16 cellular contexts compared by ENCODE assay signal in genomic region chr6:64081459-64081858, GRCh38.
"Had no signal": no experiment of that assay in that cellular context is flagged by ENCODE, and none has a peak within 500 bp of the region (broad histone marks: within the 10 kb centered on the region; RNA-seq: fewer than 3 reads in every experiment).

No MANE protein-coding gene starts in this region.

- H3K27ac Mint-ChIP-seq: activated naive CD4-positive, alpha-beta T cell treated with anti-CD3 and anti-CD28 coated beads, Interleukin-2, amount 10 ng/mL, durations not matched to agents 7 days and 5 days; activated T-helper 2 cell treated with anti-CD3 and anti-CD28 coated beads, Interferon-gamma antibody, Interleukin-2, Interleukin-4, amounts not matched to agents 10 μg/mL and 5 μg/mL and 100 μg/mL, durations not matched to agents 14 hours and 24 hours and 36 hours; memory B cell; natural killer cell; T-helper 2 cell treated with Interferon-gamma antibody and Interleukin-4, amounts not matched to agents 5 μg/mL and 100 μg/mL, for 36 hours had no signal

- ATAC-seq: esophagus mucosa, natural killer cell had no signal

- H3K9me3 ChIP-seq: left ventricle myocardium inferior, neutrophil, sigmoid colon, thoracic aorta had no signal

- H3K36me3 Mint-ChIP-seq: activated naive CD4-positive, alpha-beta T cell treated with anti-CD3 and anti-CD28 coated beads, Interleukin-2, amount 10 ng/mL, durations not matched to agents 7 days and 5 days; memory B cell; natural killer cell had no signal

- H3K27ac ChIP-seq: cardiac muscle cell, left ventricle myocardium inferior, neutrophil, parathyroid adenoma, sigmoid colon, thoracic aorta had no signal

- H3K4me3 ChIP-seq: cardiac muscle cell, left ventricle myocardium inferior, sigmoid colon, thoracic aorta had no signal

- H3K4me1 ChIP-seq: left ventricle myocardium inferior, parathyroid adenoma, sigmoid colon had no signal

- DNase-seq: activated CD4-positive, alpha-beta T cell treated with anti-CD3 and anti-CD28 coated beads, Interleukin-2, amount 50 U/mL, for 1 hour; activated CD4-positive, CD25-positive, alpha-beta regulatory T cell; activated naive CD4-positive, alpha-beta T cell treated with anti-CD3 and anti-CD28 coated beads, Interleukin-2, amount 10 ng/mL, durations not matched to agents 7 days and 5 days; foreskin fibroblast; left ventricle myocardium inferior; natural killer cell; sigmoid colon; stimulated activated CD4-positive, alpha-beta T cell treated with anti-CD3 and anti-CD28 coated beads, Interleukin-2, amount 100 ng/mL, for 24 hours had no signal

- H3K4me3 Mint-ChIP-seq: activated naive CD4-positive, alpha-beta T cell treated with anti-CD3 and anti-CD28 coated beads, Interleukin-2, amount 10 ng/mL, durations not matched to agents 7 days and 5 days; memory B cell; natural killer cell; T-helper 2 cell treated with Interferon-gamma antibody and Interleukin-4, amounts not matched to agents 5 μg/mL and 100 μg/mL, for 36 hours had no signal

- H3K36me3 ChIP-seq: cardiac muscle cell, left ventricle myocardium inferior, neutrophil, sigmoid colon, thoracic aorta had no signal

- H3K27me3 ChIP-seq: cardiac muscle cell, neutrophil, sigmoid colon had no signal

- H3K27me3 Mint-ChIP-seq: activated naive CD4-positive, alpha-beta T cell treated with anti-CD3 and anti-CD28 coated beads, Interleukin-2, amount 10 ng/mL, durations not matched to agents 7 days and 5 days; memory B cell had no signal

- H3K4me1 Mint-ChIP-seq: activated naive CD4-positive, alpha-beta T cell treated with anti-CD3 and anti-CD28 coated beads, Interleukin-2, amount 10 ng/mL, durations not matched to agents 7 days and 5 days; memory B cell; natural killer cell had no signal
